In genomic region chr2:20728114-20728758, GRCh38 we compare ENCODE assay signal across 1 cellular context.
TF ChIP-seq lines count a peak whose summit lies in the region.

No MANE protein-coding gene starts in this region.

TF ChIP-seq in HepG2, 621 proteins besides CTCF, POLR2A, EP300 and RAD21 (continued from another document and continues in another):
- TF ChIP-seq FOXP4 (CRISPR knock-in tag; IDR thresholded peaks at IDR 0.05) = peak; percentile 94
- TF ChIP-seq ZNF639 (CRISPR knock-in tag; conservative IDR thresholded peaks at IDR 0.05) = peak; percentile 55; the same call in 1 of the 2 replicates
- TF ChIP-seq, protein P1, sequence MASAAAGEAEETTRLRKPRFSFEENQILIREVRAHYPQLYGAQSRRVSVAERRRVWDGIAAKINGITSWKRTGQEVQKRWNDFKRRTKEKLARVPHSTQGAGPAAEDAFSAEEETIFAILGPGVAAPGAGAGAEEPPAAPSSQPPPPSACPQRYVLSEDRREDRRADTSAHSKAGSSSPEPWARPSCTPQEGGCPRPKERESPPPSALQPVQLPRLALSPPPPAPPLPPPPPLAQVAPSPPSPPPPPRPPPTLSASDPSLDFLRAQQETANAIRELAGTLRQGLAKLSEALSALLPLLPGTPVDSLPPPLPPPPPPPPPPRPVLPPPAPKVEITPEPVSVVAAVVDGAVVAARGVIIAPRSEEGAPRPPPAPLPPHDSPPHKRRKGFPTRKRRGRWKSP (CRISPR knock-in tag; IDR thresholded peaks at IDR 0.05) = peak; percentile 37; the same call in 1 of the 2 replicates
- TF ChIP-seq POGK (CRISPR knock-in tag; conservative IDR thresholded peaks at IDR 0.05) = peak; percentile 92
- TF ChIP-seq ZBTB25 (CRISPR knock-in tag; IDR thresholded peaks at IDR 0.05) = peak; percentile 85
- TF ChIP-seq, protein P2, sequence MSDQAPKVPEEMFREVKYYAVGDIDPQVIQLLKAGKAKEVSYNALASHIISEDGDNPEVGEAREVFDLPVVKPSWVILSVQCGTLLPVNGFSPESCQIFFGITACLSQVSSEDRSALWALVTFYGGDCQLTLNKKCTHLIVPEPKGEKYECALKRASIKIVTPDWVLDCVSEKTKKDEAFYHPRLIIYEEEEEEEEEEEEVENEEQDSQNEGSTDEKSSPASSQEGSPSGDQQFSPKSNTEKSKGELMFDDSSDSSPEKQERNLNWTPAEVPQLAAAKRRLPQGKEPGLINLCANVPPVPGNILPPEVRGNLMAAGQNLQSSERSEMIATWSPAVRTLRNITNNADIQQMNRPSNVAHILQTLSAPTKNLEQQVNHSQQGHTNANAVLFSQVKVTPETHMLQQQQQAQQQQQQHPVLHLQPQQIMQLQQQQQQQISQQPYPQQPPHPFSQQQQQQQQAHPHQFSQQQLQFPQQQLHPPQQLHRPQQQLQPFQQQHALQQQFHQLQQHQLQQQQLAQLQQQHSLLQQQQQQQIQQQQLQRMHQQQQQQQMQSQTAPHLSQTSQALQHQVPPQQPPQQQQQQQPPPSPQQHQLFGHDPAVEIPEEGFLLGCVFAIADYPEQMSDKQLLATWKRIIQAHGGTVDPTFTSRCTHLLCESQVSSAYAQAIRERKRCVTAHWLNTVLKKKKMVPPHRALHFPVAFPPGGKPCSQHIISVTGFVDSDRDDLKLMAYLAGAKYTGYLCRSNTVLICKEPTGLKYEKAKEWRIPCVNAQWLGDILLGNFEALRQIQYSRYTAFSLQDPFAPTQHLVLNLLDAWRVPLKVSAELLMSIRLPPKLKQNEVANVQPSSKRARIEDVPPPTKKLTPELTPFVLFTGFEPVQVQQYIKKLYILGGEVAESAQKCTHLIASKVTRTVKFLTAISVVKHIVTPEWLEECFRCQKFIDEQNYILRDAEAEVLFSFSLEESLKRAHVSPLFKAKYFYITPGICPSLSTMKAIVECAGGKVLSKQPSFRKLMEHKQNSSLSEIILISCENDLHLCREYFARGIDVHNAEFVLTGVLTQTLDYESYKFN (CRISPR knock-in tag; conservative IDR thresholded peaks at IDR 0.05) = peak; percentile 97
- no peak for TF ChIP-seq ZFAT (CRISPR knock-in tag; conservative IDR thresholded peaks at IDR 0.05)
- TF ChIP-seq ZNF737 (CRISPR knock-in tag; IDR thresholded peaks at IDR 0.05; ENCODE audit: borderline replicate concordance) = no peak
- TF ChIP-seq ZKSCAN1 (IDR thresholded peaks at IDR 0.05; ENCODE audit: low read length) = no peak
- peak; percentile 90 for TF ChIP-seq TGIF2 (CRISPR knock-in tag; IDR thresholded peaks at IDR 0.05)
- TF ChIP-seq NFKBIZ (CRISPR knock-in tag; IDR thresholded peaks at IDR 0.05) = peak; percentile 85; the same call in 1 of the 2 replicates
- TF ChIP-seq NBN (conservative IDR thresholded peaks at IDR 0.05) = no peak
- TF ChIP-seq POGZ (CRISPR knock-in tag; IDR thresholded peaks at IDR 0.05) = peak; percentile 93
- TF ChIP-seq ZGPAT (CRISPR knock-in tag; IDR thresholded peaks at IDR 0.05) = peak; percentile 89
- TF ChIP-seq ZNF674 (CRISPR knock-in tag; IDR thresholded peaks at IDR 0.05; ENCODE audit: low read depth) = no peak
- TF ChIP-seq THAP8 (CRISPR knock-in tag; IDR thresholded peaks at IDR 0.05; ENCODE audit: borderline replicate concordance) = no peak
- TF ChIP-seq ZNF224 (CRISPR knock-in tag; IDR thresholded peaks at IDR 0.05) = no peak
- peak; percentile 96 for TF ChIP-seq RCOR2 (CRISPR knock-in tag; IDR thresholded peaks at IDR 0.05)
- TF ChIP-seq ZNF562 (CRISPR knock-in tag; IDR thresholded peaks at IDR 0.05; ENCODE audit: borderline replicate concordance) = no peak
- no peak for TF ChIP-seq ZNF496 (CRISPR knock-in tag; IDR thresholded peaks at IDR 0.05; ENCODE audit: insufficient replicate concordance)
- TF ChIP-seq ZNF670 (CRISPR knock-in tag; IDR thresholded peaks at IDR 0.05; ENCODE audit: borderline replicate concordance) = peak; percentile 69; the same call in 1 of the 2 replicates
- TF ChIP-seq, protein P3, sequence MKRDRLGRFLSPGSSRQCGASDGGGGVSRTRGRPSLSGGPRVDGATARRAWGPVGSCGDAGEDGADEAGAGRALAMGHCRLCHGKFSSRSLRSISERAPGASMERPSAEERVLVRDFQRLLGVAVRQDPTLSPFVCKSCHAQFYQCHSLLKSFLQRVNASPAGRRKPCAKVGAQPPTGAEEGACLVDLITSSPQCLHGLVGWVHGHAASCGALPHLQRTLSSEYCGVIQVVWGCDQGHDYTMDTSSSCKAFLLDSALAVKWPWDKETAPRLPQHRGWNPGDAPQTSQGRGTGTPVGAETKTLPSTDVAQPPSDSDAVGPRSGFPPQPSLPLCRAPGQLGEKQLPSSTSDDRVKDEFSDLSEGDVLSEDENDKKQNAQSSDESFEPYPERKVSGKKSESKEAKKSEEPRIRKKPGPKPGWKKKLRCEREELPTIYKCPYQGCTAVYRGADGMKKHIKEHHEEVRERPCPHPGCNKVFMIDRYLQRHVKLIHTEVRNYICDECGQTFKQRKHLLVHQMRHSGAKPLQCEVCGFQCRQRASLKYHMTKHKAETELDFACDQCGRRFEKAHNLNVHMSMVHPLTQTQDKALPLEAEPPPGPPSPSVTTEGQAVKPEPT (CRISPR knock-in tag; IDR thresholded peaks at IDR 0.05; ENCODE audit: low read depth) = no peak
- TF ChIP-seq IKZF5 (CRISPR knock-in tag; IDR thresholded peaks at IDR 0.05) = peak; percentile 88
- peak; percentile 57; the same call in 1 of the 2 replicates for TF ChIP-seq ELF1 (CRISPR knock-in tag; IDR thresholded peaks at IDR 0.05)
- peak; percentile 93; the same call in 1 of the 2 replicates for TF ChIP-seq ZNF710 (CRISPR knock-in tag; IDR thresholded peaks at IDR 0.05; ENCODE audit: borderline replicate concordance)
- peak; percentile 60; the same call in 1 of the 2 replicates for TF ChIP-seq YEATS4 (CRISPR knock-in tag; IDR thresholded peaks at IDR 0.05; ENCODE audit: borderline replicate concordance)
- peak; percentile 62 for TF ChIP-seq PHF5A (CRISPR knock-in tag; IDR thresholded peaks at IDR 0.05; ENCODE audit: low read depth, unreplicated experiment)
- TF ChIP-seq CREB1 (IDR thresholded peaks at IDR 0.05) = 0 out of 2 replicates have a peak, but pooled peaks have one; percentile 10
- TF ChIP-seq CREB1 (CRISPR knock-in tag; IDR thresholded peaks at IDR 0.05) = peak; percentile 82
